32 cellular contexts compared by ENCODE assay signal in genomic region chr6:168415993-168416530, GRCh38. TPM values are rescaled to one million over a fixed set of nuclear protein-coding genes. Genes with fewer than 3 reads are reported as not detected.
"Had no signal": no experiment of that assay in that cellular context is flagged by ENCODE, and none has a peak within 500 bp of the region (broad histone marks: within the 10 kb centered on the region; RNA-seq: fewer than 3 reads in every experiment).

No MANE protein-coding gene starts in this region.

- H3K27me3 Mint-ChIP-seq: activated CD8-positive, alpha-beta memory T cell treated with anti-CD3 and anti-CD28 coated beads, Interleukin-2, amount 10 ng/mL, durations not matched to agents 7 days and 5 days; activated CD8-positive, alpha-beta T cell treated with anti-CD3 and anti-CD28 coated beads for 36 hours; activated T-cell treated with anti-CD3 and anti-CD28 coated beads, Interleukin-2, amount 50 U/mL, for 24 hours had no signal

- H3K4me3 Mint-ChIP-seq: activated CD8-positive, alpha-beta memory T cell treated with anti-CD3 and anti-CD28 coated beads, Interleukin-2, amount 10 ng/mL, durations not matched to agents 7 days and 5 days; activated CD8-positive, alpha-beta T cell treated with anti-CD3 and anti-CD28 coated beads for 36 hours; activated naive CD4-positive, alpha-beta T cell treated with anti-CD3 and anti-CD28 coated beads, Interleukin-2, amount 10 ng/mL, durations not matched to agents 7 days and 5 days; activated T-cell treated with anti-CD3 and anti-CD28 coated beads, Interleukin-2, amount 50 U/mL, for 24 hours; activated T-cell treated with anti-CD3 and anti-CD28 coated beads, Interleukin-2, amount 50 U/mL, for 72 hours; WTC11 had no signal

- H3K36me3 Mint-ChIP-seq: activated CD8-positive, alpha-beta memory T cell treated with anti-CD3 and anti-CD28 coated beads, Interleukin-2, amount 10 ng/mL, durations not matched to agents 7 days and 5 days; activated naive CD4-positive, alpha-beta T cell treated with anti-CD3 and anti-CD28 coated beads, Interleukin-2, amount 10 ng/mL, durations not matched to agents 7 days and 5 days; activated naive CD4-positive, alpha-beta T cell treated with anti-CD3 and anti-CD28 coated beads, Interleukin-2, amount 50 U/mL, for 72 hours; WTC11 had no signal

- H3K4me1 Mint-ChIP-seq: activated CD8-positive, alpha-beta memory T cell treated with anti-CD3 and anti-CD28 coated beads, Interleukin-2, amount 10 ng/mL, durations not matched to agents 7 days and 5 days; activated naive CD4-positive, alpha-beta T cell treated with anti-CD3 and anti-CD28 coated beads, Interleukin-2, amount 10 ng/mL, durations not matched to agents 7 days and 5 days had no signal

- H3K27ac ChIP-seq: adrenal gland, body of pancreas, foreskin keratinocyte, VCaP had no signal

- DNase-seq: activated CD4-positive, alpha-beta T cell treated with anti-CD3 and anti-CD28 coated beads for 1 hour; activated CD4-positive, alpha-beta T cell treated with anti-CD3 and anti-CD28 coated beads for 48 hours; activated CD4-positive, alpha-beta T cell treated with anti-CD3 and anti-CD28 coated beads, Interleukin-2, amount 50 U/mL, for 1 hour; activated CD4-positive, alpha-beta T cell treated with anti-CD3 and anti-CD28 coated beads, Interleukin-2, amount 50 U/mL, for 48 hours; activated CD8-positive, alpha-beta memory T cell treated with anti-CD3 and anti-CD28 coated beads, Interleukin-2, amount 10 ng/mL, durations not matched to agents 7 days and 5 days; activated CD8-positive, alpha-beta memory T cell treated with anti-CD3 and anti-CD28 coated beads, Interleukin-2, amount 50 U/mL, for 48 hours; activated CD8-positive, alpha-beta T cell treated with anti-CD3 and anti-CD28 coated beads for 36 hours; activated gamma-delta T cell; activated naive CD4-positive, alpha-beta T cell; activated naive CD4-positive, alpha-beta T cell treated with anti-CD3 and anti-CD28 coated beads, Interleukin-2, amount 10 ng/mL, durations not matched to agents 7 days and 5 days; activated T-cell treated with anti-CD3 and anti-CD28 coated beads for 4 hours; activated T-cell treated with anti-CD3 and anti-CD28 coated beads, Interleukin-2, amount 50 U/mL, for 24 hours; activated T-cell treated with anti-CD3 and anti-CD28 coated beads, Interleukin-2, amount 50 U/mL, for 72 hours; amygdala; aorta; body of pancreas; caudate nucleus; effector memory CD4-positive, alpha-beta T cell; erythroblast; foreskin keratinocyte; gastrocnemius medialis; glutamatergic neuron; T-helper 2 cell had no signal

- H3K27ac Mint-ChIP-seq: activated CD8-positive, alpha-beta memory T cell treated with anti-CD3 and anti-CD28 coated beads, Interleukin-2, amount 10 ng/mL, durations not matched to agents 7 days and 5 days; activated CD8-positive, alpha-beta T cell treated with anti-CD3 and anti-CD28 coated beads for 36 hours; activated naive CD4-positive, alpha-beta T cell treated with anti-CD3 and anti-CD28 coated beads, Interleukin-2, amount 10 ng/mL, durations not matched to agents 7 days and 5 days; activated T-cell treated with anti-CD3 and anti-CD28 coated beads, Interleukin-2, amount 50 U/mL, for 24 hours; activated T-cell treated with anti-CD3 and anti-CD28 coated beads, Interleukin-2, amount 50 U/mL, for 72 hours; WTC11 had no signal

- H3K4me3 ChIP-seq: adrenal gland, body of pancreas, esophagus muscularis mucosa, gastrocnemius medialis, heart left ventricle had no signal

- H3K9me3 Mint-ChIP-seq: activated CD8-positive, alpha-beta T cell treated with anti-CD3 and anti-CD28 coated beads for 36 hours; activated naive CD4-positive, alpha-beta T cell treated with anti-CD3 and anti-CD28 coated beads, Interleukin-2, amount 10 ng/mL, durations not matched to agents 7 days and 5 days; activated naive CD4-positive, alpha-beta T cell treated with anti-CD3 and anti-CD28 coated beads, Interleukin-2, amount 50 U/mL, for 72 hours; activated T-cell treated with anti-CD3 and anti-CD28 coated beads, Interleukin-2, amount 50 U/mL, for 24 hours; activated T-cell treated with anti-CD3 and anti-CD28 coated beads, Interleukin-2, amount 50 U/mL, for 72 hours; WTC11 had no signal

RNA-seq across cellular contexts. Expression of gene SMOC2, which starts 24.9 kb away (rescaled TPM):
- total RNA-seq: activated CD8-positive, alpha-beta memory T cell treated with anti-CD3 and anti-CD28 coated beads for 36 hours; activated CD8-positive, alpha-beta memory T cell treated with anti-CD3 and anti-CD28 coated beads, Interleukin-2, amount 10 ng/mL, durations not matched to agents 7 days and 5 days; activated CD8-positive, alpha-beta T cell treated with anti-CD3 and anti-CD28 coated beads for 36 hours; activated naive CD4-positive, alpha-beta T cell treated with anti-CD3 and anti-CD28 coated beads, Interleukin-2, amount 50 U/mL, for 72 hours; activated T-cell treated with anti-CD3 and anti-CD28 coated beads, Interleukin-2, amount 50 U/mL, for 72 hours; dermis microvascular lymphatic vessel endothelial cell; T-helper 1 cell treated with Interleukin-12 subunit alpha and Interleukin-12 subunit beta and Interleukin-4 antibody, amounts not matched to agents 30 ng/mL and 1 ng/mL, for 36 hours had no signal
